12 cellular contexts compared by ENCODE assay signal in the genomic region with DNA sequence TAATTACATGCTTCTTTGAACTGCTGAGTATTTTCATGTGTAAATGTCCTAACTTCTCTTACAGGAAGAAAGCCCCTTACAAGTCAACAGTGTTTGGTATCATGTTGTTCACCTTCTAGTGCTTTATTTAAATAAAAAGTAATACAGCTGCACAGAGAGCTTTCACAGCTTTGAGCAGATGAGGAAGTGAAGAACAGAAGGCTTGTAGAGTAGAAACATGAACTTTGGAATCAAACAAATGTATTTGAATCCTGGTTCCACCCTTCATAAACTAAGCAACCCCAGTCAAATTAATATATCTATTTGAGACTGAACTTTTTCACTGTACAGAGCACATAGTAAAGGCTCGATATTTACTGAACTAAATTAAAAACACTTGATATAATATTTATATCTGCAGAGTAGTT.
DNase-seq lines count a peak whose midpoint lies in the region; ATAC-seq, FAIRE-seq and TF ChIP-seq lines count a peak whose summit lies in the region.
"Had no signal": no experiment of that assay in that cellular context is flagged by ENCODE, and none has a peak within 500 bp of the region (broad histone marks: within the 10 kb centered on the region; RNA-seq: fewer than 3 reads in every experiment).

No MANE protein-coding gene starts in this region.

- no peaks in the 10 kb centered on the region for H3K27me3 ChIP-seq in HepG2 (ENCODE audit: control insufficient read depth in 1 of 2, insufficient read depth in 2 of 2, low read length in 2 of 2)
- H3K27me3 ChIP-seq: neutrophil, SJSA1 had no signal

- no peaks in the 10 kb centered on the region for H4K20me1 ChIP-seq in HepG2 (ENCODE audit: insufficient read depth, low read length)

- peak overlapping the region; percentile 60 for H3K4me2 ChIP-seq in HepG2 (ENCODE audit: low read depth, low read length)

- no peak overlapping the region for H3K4me3 Mint-ChIP-seq in glutamatergic neuron (ENCODE audit: unreplicated experiment)
- no peak overlapping the region for H3K4me3 Mint-ChIP-seq in activated CD8-positive, alpha-beta T cell treated with anti-CD3 and anti-CD28 coated beads for 36 hours

- intact Hi-C loops in HepG2 (cut with micrococcal nuclease; ENCODE audit: unreplicated experiment): loop anchor here (1.0 to 5.0 kb wide), 3 partner anchors 41 to 120 kb away; partner anchors contain the start of gene CAMK2D
- intact Hi-C loops in activated CD8-positive, alpha-beta T cell treated with anti-CD3 and anti-CD28 coated beads for 36 hours (cut with micrococcal nuclease): no loop called here

- H3K4me3 ChIP-seq in HepG2 (replicated peaks in 1 of 3; ENCODE audit: insufficient read depth in 1 of 3, low read depth in 2 of 3, low read length in 3 of 3): peak overlapping the region in 2 of 3 experiments; percentile 4 to 32; a peak in 3 of 6 replicates
- H3K4me3 ChIP-seq: SJSA1 had no signal

- peak; percentile 65 for ATAC-seq in GM18511 (IDR thresholded peaks at IDR 0.05; ENCODE audit: unreplicated experiment)
- ATAC-seq in GM21576 (IDR thresholded peaks at IDR 0.05; ENCODE audit: unreplicated experiment): peak; percentile 79
- ATAC-seq in HG03439 (IDR thresholded peaks at IDR 0.05; ENCODE audit: unreplicated experiment): peak; percentile 66
- peak; percentile 81 for ATAC-seq in HepG2
- ATAC-seq in activated CD8-positive, alpha-beta T cell treated with anti-CD3 and anti-CD28 coated beads for 36 hours: no peak

- H3K36me3 Mint-ChIP-seq in glutamatergic neuron (ENCODE audit: unreplicated experiment): no peaks in the 10 kb centered on the region
- peaks cover 32% of the 10 kb centered on the region for H3K36me3 Mint-ChIP-seq in activated CD8-positive, alpha-beta T cell treated with anti-CD3 and anti-CD28 coated beads for 36 hours (ENCODE audit: low read depth)

- no peak overlapping the region for H3K27ac Mint-ChIP-seq in glutamatergic neuron (ENCODE audit: unreplicated experiment)
- H3K27ac Mint-ChIP-seq in activated CD8-positive, alpha-beta T cell treated with anti-CD3 and anti-CD28 coated beads for 36 hours: no peak overlapping the region

- H3K9me3 Mint-ChIP-seq in glutamatergic neuron (ENCODE audit: unreplicated experiment): no peaks in the 10 kb centered on the region
- H3K9me3 Mint-ChIP-seq in activated CD8-positive, alpha-beta T cell treated with anti-CD3 and anti-CD28 coated beads for 36 hours: no peaks in the 10 kb centered on the region

- H3K27me3 Mint-ChIP-seq in glutamatergic neuron (ENCODE audit: unreplicated experiment): no peaks in the 10 kb centered on the region
- H3K27me3 Mint-ChIP-seq in activated CD8-positive, alpha-beta T cell treated with anti-CD3 and anti-CD28 coated beads for 36 hours: no peaks in the 10 kb centered on the region

- peak; percentile 49 for FAIRE-seq in HepG2 (lab: Jason Lieb, UNC)

- H3K4me1 Mint-ChIP-seq in glutamatergic neuron (ENCODE audit: low read depth, unreplicated experiment): peaks cover 3% of the 10 kb centered on the region
- peaks cover 68% of the 10 kb centered on the region for H3K4me1 Mint-ChIP-seq in activated CD8-positive, alpha-beta T cell treated with anti-CD3 and anti-CD28 coated beads for 36 hours (ENCODE audit: low read depth)

- peaks cover 14% of the 10 kb centered on the region for H3K79me2 ChIP-seq in HepG2 (ENCODE audit: insufficient read depth, low read length)

- in situ Hi-C loops in HepG2 (cut with HindIII; ENCODE audit: extremely low pct_ligation_motif_present, low pct_unique_long_range_greater_than_20kb): no loop called here

- CTCF ChIA-PET in HepG2 (lab: Yijun Ruan, JAX; ENCODE audit: low intra/inter-chr PET ratio, low total read pairs): no interaction called here
- CTCF ChIA-PET in activated CD8-positive, alpha-beta T cell treated with anti-CD3 and anti-CD28 coated beads for 36 hours (lab: Charles Lee): no interaction called here

- H3K9ac ChIP-seq in HepG2 (ENCODE audit: insufficient read depth, low read depth, low read length): peak overlapping the region; percentile 43; the same call in 1 of the 2 replicates

- TF ChIP-seq EP300 in HepG2 (IDR thresholded peaks at IDR 0.05; ENCODE audit: low read depth in 2 of 2, low read length in 2 of 2): peak in 1 of 2 experiments; percentile 69; a peak in 1 of 4 replicates
- TF ChIP-seq EP300 in HepG2 (CRISPR knock-in tag; IDR thresholded peaks at IDR 0.05; ENCODE audit: borderline replicate concordance): no peak

- no TSS peak for BruUV-seq in HepG2 (replicated peaks; lab: Mats Ljungman, UMichigan)

- no peak for TF ChIP-seq RAD21 in HepG2 (CRISPR knock-in tag; IDR thresholded peaks at IDR 0.05)

- H3K9me3 ChIP-seq in HepG2 (ENCODE audit: low read length): no peaks in the 10 kb centered on the region
- H3K9me3 ChIP-seq: neutrophil, SJSA1 had no signal

- 3% methylated on average over 1 of the region's 1 CpG for WGBS in HepG2 (ENCODE audit: low lambda C conversion rate)

- H3K4me1 ChIP-seq in HepG2 (ENCODE audit: insufficient read depth, low read length): peaks cover 94% of the 10 kb centered on the region

- TF ChIP-seq CTCF in HepG2 (CRISPR knock-in tag; IDR thresholded peaks at IDR 0.05): no peak
- no peak for TF ChIP-seq CTCF in glutamatergic neuron (IDR thresholded peaks at IDR 0.05; ENCODE audit: partially characterized antibody, unreplicated experiment)
- no peak for TF ChIP-seq CTCF in activated CD8-positive, alpha-beta T cell treated with anti-CD3 and anti-CD28 coated beads for 36 hours (IDR thresholded peaks at IDR 0.05)

- DNase-seq in HepG2 (ENCODE audit: low spot score): peak; percentile 89
- no peak for DNase-seq in glutamatergic neuron
- no peak for DNase-seq in NCI-H510A treated with DMSO at 0.1 percent for 48 hours (lab: John Stamatoyannopoulos, UW)
- no peak for DNase-seq in activated CD8-positive, alpha-beta T cell treated with anti-CD3 and anti-CD28 coated beads for 36 hours
- DNase-seq in T-helper 9 cell: no peak
- DNase-seq: activated gamma-delta T cell, KG1 had no signal

- no peak for TF ChIP-seq POLR2A in HepG2 (IDR thresholded peaks at IDR 0.05; ENCODE audit: insufficient read depth in 1 of 2, low read depth in 2 of 2, low read length in 2 of 2)

- POLR2A ChIA-PET in HepG2 (lab: Yijun Ruan, JAX): interaction anchor here (0.8 to 1.5 kb wide), 3 partner anchors 15 to 120 kb away, joined by 3 to 5 read pairs (median 5); no protein-coding TSS in a partner anchor
- POLR2A ChIA-PET in activated CD8-positive, alpha-beta T cell treated with anti-CD3 and anti-CD28 coated beads for 36 hours (lab: Charles Lee): no interaction called here

- no peaks in the 10 kb centered on the region for H3K36me3 ChIP-seq in HepG2 (replicated peaks in 1 of 2; ENCODE audit: control insufficient read depth in 1 of 2, insufficient read depth in 2 of 2, low read length in 2 of 2)
- H3K36me3 ChIP-seq: neutrophil, SJSA1 had no signal

- H3K27ac ChIP-seq in HepG2 (ENCODE audit: extremely low read length, insufficient read depth, low read length): peak overlapping the region; percentile 90
- H3K27ac ChIP-seq: neutrophil, SJSA1 had no signal

- H2AFZ ChIP-seq in HepG2 (ENCODE audit: low read length): no peak overlapping the region

TF ChIP-seq in HepG2, 621 proteins besides CTCF, POLR2A, EP300 and RAD21 (continues in another document):
- TF ChIP-seq SETDB1 (CRISPR knock-in tag; IDR thresholded peaks at IDR 0.05; ENCODE audit: borderline replicate concordance) (no peak), SOX13 (IDR thresholded peaks at IDR 0.05) (no peak), SOX13 (CRISPR knock-in tag; conservative IDR thresholded peaks at IDR 0.05 in 1 of 2, IDR thresholded peaks at IDR 0.05 in 1 of 2) (peak in 1 of 2 experiments; percentile 64; a peak in 2 of 4 replicates), REPIN1 (CRISPR knock-in tag; IDR thresholded peaks at IDR 0.05; ENCODE audit: borderline replicate concordance, low read depth) (no peak), DMAP1 (CRISPR knock-in tag; IDR thresholded peaks at IDR 0.05) (no peak), MED1 (CRISPR knock-in tag; IDR thresholded peaks at IDR 0.05) (peak; percentile 63), ZNF614 (CRISPR knock-in tag; IDR thresholded peaks at IDR 0.05; ENCODE audit: borderline replicate concordance) (peak; percentile 68; the same call in 1 of the 2 replicates), ZKSCAN5 (CRISPR knock-in tag; IDR thresholded peaks at IDR 0.05) (peak; percentile 91), ZSCAN9 (CRISPR knock-in tag; IDR thresholded peaks at IDR 0.05; ENCODE audit: borderline replicate concordance) (peak; percentile 54; the same call in 1 of the 2 replicates), TOE1 (CRISPR knock-in tag; IDR thresholded peaks at IDR 0.05) (0 out of 2 replicates have a peak, but pooled peaks have one; percentile 10), BCL3 (CRISPR knock-in tag; IDR thresholded peaks at IDR 0.05) (no peak), SOX5 (CRISPR knock-in tag; IDR thresholded peaks at IDR 0.05; ENCODE audit: borderline replicate concordance) (peak; percentile 61; the same call in 1 of the 2 replicates), ZNF331 (CRISPR knock-in tag; IDR thresholded peaks at IDR 0.05) (0 out of 2 replicates have a peak, but pooled peaks have one; percentile 18), HDAC2 (CRISPR knock-in tag; IDR thresholded peaks at IDR 0.05) (peak; percentile 30; the same call in 1 of the 2 replicates), HNF4A (CRISPR knock-in tag; IDR thresholded peaks at IDR 0.05) (peak; percentile 85), SSRP1 (CRISPR knock-in tag; IDR thresholded peaks at IDR 0.05) (no peak), ELF3 (CRISPR knock-in tag; IDR thresholded peaks at IDR 0.05) (peak; percentile 99), NCOR1 (IDR thresholded peaks at IDR 0.05; ENCODE audit: borderline replicate concordance, low read length) (peak; percentile 62; the same call in 1 of the 2 replicates), NFIC (IDR thresholded peaks at IDR 0.05; ENCODE audit: low read length) (peak; percentile 49; the same call in 1 of the 2 replicates), DRAP1 (CRISPR knock-in tag; IDR thresholded peaks at IDR 0.05) (peak; percentile 41; the same call in 1 of the 2 replicates)
